8 cellular contexts compared by ENCODE assay signal in the genomic region with DNA sequence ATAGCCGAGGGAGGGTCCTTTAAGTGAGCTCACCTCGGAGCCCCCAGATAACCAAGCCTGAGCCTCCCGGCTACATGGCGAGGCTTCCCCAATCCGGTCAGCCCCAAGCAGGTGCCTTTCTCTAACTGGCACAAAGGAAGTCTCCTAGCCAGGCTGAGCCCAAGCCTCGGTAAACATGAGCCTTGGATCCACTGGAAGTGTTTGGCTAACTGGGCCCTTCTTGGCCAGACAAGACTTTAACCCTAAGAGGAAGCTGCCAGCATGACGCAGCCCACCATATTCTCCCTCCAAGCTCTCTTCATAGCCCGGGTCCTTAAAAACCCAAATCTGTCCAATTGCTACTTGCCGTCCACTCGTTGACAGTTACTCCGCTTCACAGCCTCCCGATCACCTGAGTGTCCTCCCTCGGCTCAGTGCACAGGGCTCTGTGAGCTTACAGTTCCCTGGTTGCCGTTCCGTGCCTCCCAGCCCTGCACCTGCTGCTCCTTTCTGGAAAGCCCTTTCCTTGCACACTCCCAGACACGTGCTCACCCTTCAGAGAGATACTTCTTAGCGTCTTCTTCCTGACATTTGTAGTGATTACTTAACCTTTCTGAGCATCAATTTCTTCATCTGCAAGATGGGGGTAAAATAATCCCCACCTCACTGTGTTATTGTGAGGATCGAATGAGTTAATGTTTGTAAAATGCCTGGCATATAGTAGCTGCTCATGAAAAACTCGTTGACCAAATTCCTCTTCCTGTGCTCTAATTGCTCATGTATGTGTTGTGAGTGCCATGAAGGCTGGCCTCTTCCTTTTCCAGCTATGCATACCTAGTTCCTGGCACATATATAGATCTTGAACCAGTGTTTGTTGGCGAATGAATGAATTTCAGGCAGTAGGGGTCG. TPM values are rescaled to one million over a fixed set of nuclear protein-coding genes. Genes with fewer than 3 reads are reported as not detected.
A peak's percentile ranks its signal among the peaks of the same experiment; 100 is the strongest.
DNase-seq lines count a peak whose midpoint lies in the region; ATAC-seq and TF ChIP-seq lines count a peak whose summit lies in the region.

No MANE protein-coding gene starts in this region.

- H3K4me3 Mint-ChIP-seq in progenitor cell of endocrine pancreas (ENCODE audit: low read depth) = peak overlapping the region; percentile 55

- H3K4me3 ChIP-seq in DOHH2 (ENCODE audit: low read length) = peak overlapping the region; percentile 78
- peak overlapping the region; percentile 78 for H3K4me3 ChIP-seq in OCI-LY3 (ENCODE audit: low read length)
- H3K4me3 ChIP-seq in esophagus (ENCODE audit: low read depth in 1 of 2, low read length in 2 of 2) = peak overlapping the region; percentile 52 to 63

- peaks cover 49% of the 10 kb centered on the region for H3K4me1 ChIP-seq in DOHH2 (ENCODE audit: control insufficient read depth, low read length)
- H3K4me1 ChIP-seq in OCI-LY3 (ENCODE audit: low read length) = peaks cover 53% of the 10 kb centered on the region
- peaks cover 0 to 10% of the 10 kb centered on the region in 2 donors for H3K4me1 ChIP-seq in esophagus (ENCODE audit: control insufficient read depth in 2 of 2, insufficient read depth in 2 of 2, low read length in 1 of 2)

- ATAC-seq in GM21526 (IDR thresholded peaks at IDR 0.05; ENCODE audit: low FRiP score, unreplicated experiment) (no peak), GM19328 (IDR thresholded peaks at IDR 0.05; ENCODE audit: unreplicated experiment) (no peak), GM18502 (IDR thresholded peaks at IDR 0.05; ENCODE audit: poor library complexity, unreplicated experiment) (no peak)

- H3K27ac Mint-ChIP-seq in progenitor cell of endocrine pancreas = peak overlapping the region; percentile 96

- no peaks in the 10 kb centered on the region for H3K9me3 Mint-ChIP-seq in progenitor cell of endocrine pancreas (ENCODE audit: low read depth)

- H3K27me3 Mint-ChIP-seq in progenitor cell of endocrine pancreas = no peaks in the 10 kb centered on the region

- H3K79me2 ChIP-seq in DOHH2 (ENCODE audit: control insufficient read depth, low read length) (peaks cover 8% of the 10 kb centered on the region), OCI-LY3 (ENCODE audit: low read length) (no peaks in the 10 kb centered on the region)

- H3K27me3 ChIP-seq in DOHH2 (ENCODE audit: control insufficient read depth, low read length) (no peaks in the 10 kb centered on the region), OCI-LY3 (ENCODE audit: low read depth, low read length) (no peaks in the 10 kb centered on the region), esophagus (ENCODE audit: control insufficient read depth in 1 of 2, insufficient read depth in 2 of 2, low read length in 2 of 2) (no peaks in the 10 kb centered on the region)

- peak overlapping the region; percentile 73 for H3K27ac ChIP-seq in DOHH2 (ENCODE audit: low read depth, low read length)
- H3K27ac ChIP-seq in OCI-LY3 (ENCODE audit: low read length) = peak overlapping the region; percentile 62
- peak overlapping the region; percentile 90 to 95 for H3K27ac ChIP-seq in esophagus (ENCODE audit: low read depth in 2 of 2, low read length in 1 of 2)

- WGBS in esophagus, 2 donors = 62% methylated on average over 21 of the region's 21 CpGs

- H3K9me2 ChIP-seq in DOHH2 (replicated peaks; ENCODE audit: control insufficient read depth, low read length) = no peaks in the 10 kb centered on the region

- peak overlapping the region; percentile 87 for H3K9ac ChIP-seq in OCI-LY3 (ENCODE audit: low read length)

- H3K4me1 Mint-ChIP-seq in progenitor cell of endocrine pancreas (ENCODE audit: low read depth) = peaks cover 23% of the 10 kb centered on the region

- peak overlapping the region; percentile 89 for H3K4me2 ChIP-seq in DOHH2 (ENCODE audit: low read length)
- peak overlapping the region; percentile 96 for H3K4me2 ChIP-seq in OCI-LY3 (ENCODE audit: low read length)

- H3F3A ChIP-seq in DOHH2 (ENCODE audit: control insufficient read depth, insufficient read depth) = peaks cover 22% of the 10 kb centered on the region

- DNase-seq in progenitor cell of endocrine pancreas (ENCODE audit: low spot score, unreplicated experiment) (no peak), NCI-H82 treated with DMSO at 0.1 percent for 48 hours (lab: John Stamatoyannopoulos, UW; ENCODE audit: unreplicated experiment) (no peak)

- H3K9me3 ChIP-seq in DOHH2 (ENCODE audit: control insufficient read depth, insufficient read depth, low read length) = no peaks in the 10 kb centered on the region
- no peaks in the 10 kb centered on the region for H3K9me3 ChIP-seq in OCI-LY3 (ENCODE audit: insufficient read depth, low read length)
- H3K9me3 ChIP-seq in esophagus (ENCODE audit: control insufficient read depth in 2 of 2, insufficient read depth in 1 of 2, low read depth in 1 of 2, low read length in 1 of 2) = no peaks in the 10 kb centered on the region

- no peaks in the 10 kb centered on the region for H3K36me3 Mint-ChIP-seq in progenitor cell of endocrine pancreas (ENCODE audit: insufficient read depth)

- peak overlapping the region; percentile 49; the same call in 1 of the 2 replicates for H2AFZ ChIP-seq in OCI-LY3 (ENCODE audit: low read depth, low read length)

- TF ChIP-seq CTCF in DOHH2 (IDR thresholded peaks at IDR 0.05; ENCODE audit: low read depth, low read length, poor library complexity, severe bottlenecking) (no peak), OCI-LY3 (IDR thresholded peaks at IDR 0.05; ENCODE audit: low read depth, low read length) (no peak), progenitor cell of endocrine pancreas (IDR thresholded peaks at IDR 0.05; ENCODE audit: unreplicated experiment) (no peak)

- H4K20me1 ChIP-seq in DOHH2 (ENCODE audit: control insufficient read depth, insufficient read depth, low read depth, low read length) (no peaks in the 10 kb centered on the region), OCI-LY3 (ENCODE audit: insufficient read depth, low read length) (no peaks in the 10 kb centered on the region)

- H3K36me3 ChIP-seq in DOHH2 (ENCODE audit: control insufficient read depth, low read length) (no peaks in the 10 kb centered on the region), OCI-LY3 (replicated peaks; ENCODE audit: low read depth, low read length) (no peaks in the 10 kb centered on the region), esophagus (ENCODE audit: control insufficient read depth in 2 of 2, insufficient read depth in 2 of 2, low read length in 1 of 2) (no peaks in the 10 kb centered on the region)

RNA-seq across cellular contexts. Expression of gene TXN2, which starts 25.6 kb away (rescaled TPM):
- 10 to 100 TPM; 53.5 to 81.8 TPM for polyA plus RNA-seq in esophagus
- 55.0 and 59.6 TPM in 2 replicates for total RNA-seq in progenitor cell of endocrine pancreas

RNA-seq across cellular contexts. Expression of gene FOXRED2, which starts 51.0 kb away (rescaled TPM):
- 1 to 10 TPM; 3.2 to 3.7 TPM for polyA plus RNA-seq in esophagus
- 22.7 and 23.5 TPM in 2 replicates for total RNA-seq in progenitor cell of endocrine pancreas
